In the genomic region with DNA sequence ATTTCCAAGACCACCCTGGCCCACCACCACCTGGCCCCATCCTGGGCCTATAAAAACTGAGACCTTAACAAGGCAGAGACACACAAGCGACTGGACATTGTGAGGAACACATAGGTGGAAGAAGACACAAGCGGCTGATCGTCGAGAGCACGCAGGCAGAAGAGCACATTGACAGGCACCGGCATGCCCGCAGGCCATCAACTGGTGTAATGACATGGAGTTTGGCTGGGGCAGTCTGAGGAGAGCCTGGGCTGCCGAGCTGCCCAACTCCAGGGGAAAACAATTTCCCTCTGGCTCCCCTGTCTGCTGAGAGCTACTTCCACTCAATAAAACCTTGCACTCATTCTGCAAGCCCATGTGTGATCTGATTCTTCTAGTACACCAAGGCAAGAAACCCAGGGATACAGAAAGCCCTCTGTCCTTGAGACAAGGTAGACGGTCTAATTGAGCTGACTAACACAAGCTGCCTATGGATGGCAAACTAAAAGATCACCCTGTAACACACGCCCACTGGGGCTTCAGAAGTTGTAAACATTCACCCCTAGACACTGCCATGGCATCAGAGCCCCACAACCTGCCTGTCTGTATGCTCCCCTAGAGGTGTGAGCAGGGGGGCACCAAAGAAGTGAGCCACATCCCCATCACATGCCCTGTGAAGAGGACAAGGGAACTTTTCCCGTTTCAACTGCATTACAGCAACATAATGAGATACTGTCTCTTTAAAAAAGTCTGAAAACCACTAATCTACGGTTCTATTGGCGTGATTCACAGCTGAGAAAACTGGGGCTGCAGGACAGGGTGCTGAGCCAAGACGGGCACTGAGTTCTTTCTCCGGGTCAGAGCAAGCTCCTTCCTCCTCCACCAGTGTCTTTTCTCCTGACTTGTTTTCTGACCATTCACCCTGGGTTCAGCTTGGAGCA, we compare ENCODE assay signal across 1 cellular context.
A peak's percentile ranks its signal among the peaks of the same experiment; 100 is the strongest.
TF ChIP-seq lines count a peak whose summit lies in the region.

No MANE protein-coding gene starts in this region.

TF ChIP-seq in SK-N-SH treated with all-trans-retinoic acid at 6 μM for 48 hours, 23 proteins besides CTCF, POLR2A, EP300 and RAD21 (continued from another document):
- TF ChIP-seq, protein P1, sequence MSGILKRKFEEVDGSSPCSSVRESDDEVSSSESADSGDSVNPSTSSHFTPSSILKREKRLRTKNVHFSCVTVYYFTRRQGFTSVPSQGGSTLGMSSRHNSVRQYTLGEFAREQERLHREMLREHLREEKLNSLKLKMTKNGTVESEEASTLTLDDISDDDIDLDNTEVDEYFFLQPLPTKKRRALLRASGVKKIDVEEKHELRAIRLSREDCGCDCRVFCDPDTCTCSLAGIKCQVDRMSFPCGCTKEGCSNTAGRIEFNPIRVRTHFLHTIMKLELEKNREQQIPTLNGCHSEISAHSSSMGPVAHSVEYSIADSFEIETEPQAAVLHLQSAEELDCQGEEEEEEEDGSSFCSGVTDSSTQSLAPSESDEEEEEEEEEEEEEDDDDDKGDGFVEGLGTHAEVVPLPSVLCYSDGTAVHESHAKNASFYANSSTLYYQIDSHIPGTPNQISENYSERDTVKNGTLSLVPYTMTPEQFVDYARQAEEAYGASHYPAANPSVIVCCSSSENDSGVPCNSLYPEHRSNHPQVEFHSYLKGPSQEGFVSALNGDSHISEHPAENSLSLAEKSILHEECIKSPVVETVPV (CRISPR knock-in tag; IDR thresholded peaks at IDR 0.05), result no peak
- peak; percentile 9 for TF ChIP-seq CSDC2 (CRISPR knock-in tag; IDR thresholded peaks at IDR 0.05)
